ENCODE assay signal across 13 cellular contexts in the genomic region with DNA sequence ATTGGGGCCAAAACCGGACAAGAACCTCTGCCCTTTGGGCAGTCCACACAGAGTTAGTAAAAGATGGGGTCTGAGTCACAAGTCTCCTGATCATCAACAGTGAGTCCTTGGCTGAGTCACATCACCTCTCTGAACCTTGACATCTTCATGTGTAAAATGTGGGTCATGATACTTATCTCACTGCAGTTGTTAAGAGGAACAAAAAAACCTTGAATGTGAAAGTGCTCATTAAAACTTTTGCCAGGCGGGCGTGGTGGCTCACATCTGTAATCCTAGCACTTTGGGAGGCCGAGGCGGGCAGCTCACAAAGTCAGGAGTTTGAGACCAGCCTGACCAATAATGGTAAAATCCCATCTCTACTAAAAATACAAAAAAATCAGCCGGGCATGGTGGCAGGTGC. TPM values are rescaled to one million over a fixed set of nuclear protein-coding genes. Genes with fewer than 3 reads are reported as not detected.
DNase-seq lines count a peak whose midpoint lies in the region; ATAC-seq and TF ChIP-seq lines count a peak whose summit lies in the region.
"Had no signal": no experiment of that assay in that cellular context is flagged by ENCODE, and none has a peak within 500 bp of the region (broad histone marks: within the 10 kb centered on the region; RNA-seq: fewer than 3 reads in every experiment).

No MANE protein-coding gene starts in this region.

- intact Hi-C loops in colonic mucosa (cut with DNase I), result no loop called here

- no peak for DNase-seq in activated naive CD4-positive, alpha-beta T cell treated with anti-CD3 and anti-CD28 coated beads, Interleukin-2, amount 50 U/mL, for 72 hours (ENCODE audit: low spot score in 2 of 2)
- DNase-seq in activated naive CD4-positive, alpha-beta T cell (lab: John Stamatoyannopoulos, UW), result no peak
- DNase-seq in colonic mucosa (peak; percentile 28), stromal cell of bone marrow (ENCODE audit: low read depth) (peak; percentile 56), occipital lobe (lab: John Stamatoyannopoulos, UW) (no peak)
- DNase-seq: activated gamma-delta T cell treated with Interleukin-2 at 50 U/mL for 16 hours, C1 segment of cervical spinal cord, glutamatergic neuron, NCI-H1048, nucleus accumbens, stomach had no signal

- no peak for TF ChIP-seq CTCF in colonic mucosa (IDR thresholded peaks at IDR 0.05)

- H3K9me3 Mint-ChIP-seq in activated naive CD4-positive, alpha-beta T cell treated with anti-CD3 and anti-CD28 coated beads, Interleukin-2, amount 50 U/mL, for 72 hours, result no peaks in the 10 kb centered on the region

- no peak overlapping the region for H3K27ac ChIP-seq in colonic mucosa
- H3K27ac ChIP-seq: SK-N-MC, stomach had no signal

- ATAC-seq in activated naive CD4-positive, alpha-beta T cell treated with anti-CD3 and anti-CD28 coated beads, Interleukin-2, amount 50 U/mL, for 72 hours, result peak; percentile 93 to 98
- ATAC-seq in HG03354 (IDR thresholded peaks at IDR 0.05; ENCODE audit: poor library complexity, severe bottlenecking, unreplicated experiment), result no peak

- H3K36me3 Mint-ChIP-seq in activated naive CD4-positive, alpha-beta T cell treated with anti-CD3 and anti-CD28 coated beads, Interleukin-2, amount 50 U/mL, for 72 hours, result no peaks in the 10 kb centered on the region

- no peaks in the 10 kb centered on the region for H3K27me3 ChIP-seq in colonic mucosa
- H3K27me3 ChIP-seq: stomach had no signal

- H3K4me1 ChIP-seq in colonic mucosa, result no peaks in the 10 kb centered on the region

- peak overlapping the region; percentile 25 to 89 for H3K27ac Mint-ChIP-seq in activated naive CD4-positive, alpha-beta T cell treated with anti-CD3 and anti-CD28 coated beads, Interleukin-2, amount 50 U/mL, for 72 hours

- no peaks in the 10 kb centered on the region for H3K36me3 ChIP-seq in colonic mucosa
- H3K36me3 ChIP-seq: stomach had no signal

- H3K4me3 ChIP-seq in colonic mucosa, result no peak overlapping the region
- H3K4me3 ChIP-seq: SK-N-MC, stomach had no signal

- H3K9ac ChIP-seq in colonic mucosa (ENCODE audit: low read depth in 2 of 2, low read length in 2 of 2), result no peak overlapping the region

- H3K9me3 ChIP-seq in colonic mucosa, result no peaks in the 10 kb centered on the region
- H3K9me3 ChIP-seq: stomach had no signal

RNA-seq across cellular contexts. Expression of a gene that starts 15.7 kb away (rescaled TPM):
- not detected for total RNA-seq in activated naive CD4-positive, alpha-beta T cell treated with anti-CD3 and anti-CD28 coated beads, Interleukin-2, amount 50 U/mL, for 72 hours
- total RNA-seq in colonic mucosa, result 100 to 1,000 TPM; 232 to 288 TPM
- total RNA-seq in occipital lobe, result 13.3 TPM

RNA-seq across cellular contexts. Expression of a gene that starts 18.9 kb away (rescaled TPM):
- not detected for total RNA-seq in activated naive CD4-positive, alpha-beta T cell treated with anti-CD3 and anti-CD28 coated beads, Interleukin-2, amount 50 U/mL, for 72 hours
- total RNA-seq in colonic mucosa, result 100 to 1,000 TPM; 543 to 565 TPM
- total RNA-seq in occipital lobe, result 0.47 TPM

RNA-seq across cellular contexts. Expression of a gene that starts 30.1 kb away (rescaled TPM):
- total RNA-seq in activated naive CD4-positive, alpha-beta T cell treated with anti-CD3 and anti-CD28 coated beads, Interleukin-2, amount 50 U/mL, for 72 hours, result 1 to 10 TPM; 4.2 to 6.0 TPM
- total RNA-seq in colonic mucosa (10 to 100 TPM; 45.2 to 67.2 TPM), occipital lobe (5.3 TPM)

RNA-seq across cellular contexts. Expression of a gene that starts 31.0 kb away (rescaled TPM):
- not detected for total RNA-seq in activated naive CD4-positive, alpha-beta T cell treated with anti-CD3 and anti-CD28 coated beads, Interleukin-2, amount 50 U/mL, for 72 hours
- total RNA-seq in colonic mucosa (1 to 10 TPM in 1 of 2 donors, under 1 TPM in 1; 0.69 to 1.5 TPM), occipital lobe (0.47 TPM)
- total RNA-seq: stomach had no signal

RNA-seq across cellular contexts. Expression of a gene that starts 31.6 kb away (rescaled TPM):
- total RNA-seq in activated naive CD4-positive, alpha-beta T cell treated with anti-CD3 and anti-CD28 coated beads, Interleukin-2, amount 50 U/mL, for 72 hours, result 1 to 10 TPM; 1.0 to 7.8 TPM
- total RNA-seq in colonic mucosa (1 to 10 TPM; 1.0 to 2.4 TPM), occipital lobe (not detected)

Comparison
In these comparisons a context has a peak if more than half of its experiments do, and no peak if none do; other contexts are left out.
1. DNase-seq: peak in colonic mucosa (single experiment) and stromal cell of bone marrow (single experiment); none in activated naive CD4-positive, alpha-beta T cell treated with anti-CD3 and anti-CD28 coated beads, Interleukin-2, amount 50 U/mL, for 72 hours (0 of 2), activated naive CD4-positive, alpha-beta T cell (0 of 4) and occipital lobe (single experiment).
2. RNA of a gene that starts 15.7 kb away (total RNA-seq): 232 to 288 TPM in colonic mucosa; 13.3 TPM in occipital lobe (single experiment) and not detected in activated naive CD4-positive, alpha-beta T cell treated with anti-CD3 and anti-CD28 coated beads, Interleukin-2, amount 50 U/mL, for 72 hours; every median in the first group is over 10 times any median in the second.
3. RNA of a gene that starts 18.9 kb away (total RNA-seq): 543 to 565 TPM in colonic mucosa; 0.47 TPM in occipital lobe (single experiment) and not detected in activated naive CD4-positive, alpha-beta T cell treated with anti-CD3 and anti-CD28 coated beads, Interleukin-2, amount 50 U/mL, for 72 hours; every median in the first group is over 100 times any median in the second.